Comparison of ENCODE assay signal across 8 cellular contexts in the genomic region with DNA sequence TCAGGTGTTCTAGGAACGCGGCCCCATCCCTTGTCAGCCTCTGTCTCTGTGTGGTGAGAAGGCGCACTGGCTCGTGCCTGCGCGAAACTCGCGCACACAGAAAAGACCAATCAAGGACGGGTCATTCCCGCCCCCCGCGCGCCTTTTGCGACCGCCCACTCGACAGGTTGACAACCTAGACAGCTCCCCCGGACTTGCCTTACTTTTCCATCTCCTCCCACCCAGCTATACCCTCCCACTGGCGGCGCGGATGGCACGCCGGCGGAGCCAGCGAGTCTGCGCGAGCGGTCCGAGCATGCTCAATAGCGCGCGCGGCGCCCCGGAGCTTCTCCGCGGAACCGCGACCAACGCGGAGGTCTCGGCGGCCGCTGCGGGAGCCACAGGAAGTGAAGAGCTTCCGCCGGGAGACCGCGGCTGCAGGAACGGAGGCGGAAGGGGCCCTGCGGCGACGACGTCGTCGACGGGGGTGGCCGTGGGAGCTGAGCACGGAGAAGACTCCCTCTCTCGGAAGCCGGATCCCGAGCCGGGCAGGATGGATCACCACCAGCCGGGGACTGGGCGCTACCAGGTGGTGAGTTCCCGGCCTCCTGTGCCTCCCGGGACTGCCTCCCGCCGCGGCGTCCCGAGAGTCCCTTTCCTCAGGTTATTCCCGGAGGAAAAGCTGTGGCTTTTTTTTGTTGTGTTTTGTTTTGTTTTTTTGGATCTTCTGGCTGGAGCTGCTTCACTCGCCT. TPM values are rescaled to one million over a fixed set of nuclear protein-coding genes. Genes with fewer than 3 reads are reported as not detected.
DNase-seq lines count a peak whose midpoint lies in the region; ATAC-seq and TF ChIP-seq lines count a peak whose summit lies in the region.

NDFIP2 (plus strand) TSS at position 202 of the 731 bp plus-strand sequence; CDS start at position 251, 49 bp downstream.

- H3K36me3 ChIP-seq in BLaER1 treated with 17β-estradiol and CSF1 and Interleukin-3, amounts not matched to agents 10 nM and 100 nM, result no peaks in the 10 kb centered on the region
- no peaks in the 10 kb centered on the region for H3K36me3 ChIP-seq in right lobe of liver

- no peaks in the 10 kb centered on the region for H3K9me3 Mint-ChIP-seq in activated CD4-positive, alpha-beta memory T cell treated with anti-CD3 and anti-CD28 coated beads for 36 hours

- peak within 1 kb of the TSS in 9 of 10 experiments; percentile 27 to 57 (median 35); a peak in 14 of 20 replicates for H3K4me3 ChIP-seq in BLaER1 treated with 17β-estradiol and CSF1 and Interleukin-3, amounts not matched to agents 10 nM and 100 nM
- H3K4me3 ChIP-seq in dorsolateral prefrontal cortex (peak within 1 kb of the TSS; percentile 54 to 97 (median 88)), right lobe of liver (peak within 1 kb of the TSS; percentile 87 to 94 (median 88))

- H3K27ac Mint-ChIP-seq in activated CD4-positive, alpha-beta memory T cell treated with anti-CD3 and anti-CD28 coated beads for 36 hours, result peak within 1 kb of the TSS; percentile 98

- intact Hi-C loops in activated CD4-positive, alpha-beta memory T cell treated with anti-CD3 and anti-CD28 coated beads for 36 hours (cut with micrococcal nuclease), result loop anchor here (1.0 to 2.0 kb wide), 7 partner anchors 20 to 88 kb away; partner anchors contain the start of gene RBM26
- intact Hi-C loops in dorsolateral prefrontal cortex (cut with DNase I), result loop anchor here (2.0 to 10.0 kb wide), 5 partner anchors 51 to 654 kb away; no protein-coding TSS in a partner anchor
- intact Hi-C loops in right lobe of liver (cut with DNase I), result no loop called here

- no peaks in the 10 kb centered on the region for H3K27me3 Mint-ChIP-seq in activated CD4-positive, alpha-beta memory T cell treated with anti-CD3 and anti-CD28 coated beads for 36 hours

- peak; percentile 94 for TF ChIP-seq POLR2A in right lobe of liver (IDR thresholded peaks at IDR 0.05)

- POLR2A ChIA-PET in activated CD4-positive, alpha-beta memory T cell treated with anti-CD3 and anti-CD28 coated beads for 36 hours (lab: Charles Lee), result interaction anchor here (0.7 to 6.7 kb wide), 19 partner anchors 10 to 88 kb away, joined by 3 to 114 read pairs (median 4); partner anchors contain the start of gene RBM26

- H3K36me3 Mint-ChIP-seq in activated CD4-positive, alpha-beta memory T cell treated with anti-CD3 and anti-CD28 coated beads for 36 hours, result peaks cover 22% of the 10 kb centered on the region

- H3K4me3 Mint-ChIP-seq in activated CD4-positive, alpha-beta memory T cell treated with anti-CD3 and anti-CD28 coated beads for 36 hours, result peak within 1 kb of the TSS; percentile 90

- peak within 1 kb of the TSS; percentile 16 to 67 (median 50); a peak in 20 of 22 replicates for H3K4me2 ChIP-seq in BLaER1 treated with 17β-estradiol and CSF1 and Interleukin-3, amounts not matched to agents 10 nM and 100 nM

- peaks cover 13 to 24% (median 18%) of the 10 kb centered on the region in 11 experiments for H3K9me3 ChIP-seq in BLaER1 treated with 17β-estradiol and CSF1 and Interleukin-3, amounts not matched to agents 10 nM and 100 nM (replicated peaks in 1 of 11)
- H3K9me3 ChIP-seq in right lobe of liver, result no peaks in the 10 kb centered on the region

- peak in 34 of 56 donors; percentile 5 to 62 (median 32) for TF ChIP-seq CTCF in dorsolateral prefrontal cortex (IDR thresholded peaks at IDR 0.05 in 54 of 56, conservative IDR thresholded peaks at IDR 0.05 in 2 of 56; ENCODE audit: low read depth in 1 of 56, partially characterized antibody in 56 of 56)
- peak in 1 of 4 donors; percentile 7 for TF ChIP-seq CTCF in right lobe of liver (IDR thresholded peaks at IDR 0.05)

- H4K20me1 ChIP-seq in BLaER1 treated with 17β-estradiol and CSF1 and Interleukin-3, amounts not matched to agents 10 nM and 100 nM, result no peaks in the 10 kb centered on the region

- CTCF ChIA-PET in activated CD4-positive, alpha-beta memory T cell treated with anti-CD3 and anti-CD28 coated beads for 36 hours (lab: Charles Lee), result interaction anchor here (0.6 to 4.3 kb wide), 11 partner anchors 15 to 88 kb away, joined by 3 to 29 read pairs (median 4); no protein-coding TSS in a partner anchor

- 1% methylated on average over 30 of the region's 74 CpGs for WGBS in right lobe of liver (ENCODE audit: insufficient coverage, low coverage, low lambda C conversion rate, missing lambda C conversion rate)

- DNase-seq in NCI-H748 (lab: John Stamatoyannopoulos, UW; ENCODE audit: unreplicated experiment) (peak; percentile 97), dorsolateral prefrontal cortex (peak; percentile 68 to 93 (median 78)), right lobe of liver (peak; percentile 93 to 95 (median 93))
- DNase-seq in activated CD4-positive, alpha-beta memory T cell treated with anti-CD3 and anti-CD28 coated beads for 36 hours, result peak; percentile 94
- DNase-seq in stimulated activated CD4-positive, alpha-beta T cell treated with anti-CD3 and anti-CD28 coated beads, Interleukin-4, amount 100 ng/mL, for 4 hours, result peak; percentile 90 to 98

- peaks cover 0 to 8% (median 5%) of the 10 kb centered on the region in 10 experiments; a peak in 6 of 20 replicates for H3K4me1 ChIP-seq in BLaER1 treated with 17β-estradiol and CSF1 and Interleukin-3, amounts not matched to agents 10 nM and 100 nM
- peaks cover 0 to 40% (median 8%) of the 10 kb centered on the region in 4 donors for H3K4me1 ChIP-seq in right lobe of liver

- ATAC-seq in GM19351 (IDR thresholded peaks at IDR 0.05; ENCODE audit: unreplicated experiment), result peak; percentile 89
- ATAC-seq in HG03520 (IDR thresholded peaks at IDR 0.05; ENCODE audit: unreplicated experiment), result peak; percentile 77
- peak; percentile 88 to 95 (median 91) for ATAC-seq in right lobe of liver

- H3K27me3 ChIP-seq in BLaER1 treated with 17β-estradiol and CSF1 and Interleukin-3, amounts not matched to agents 10 nM and 100 nM, result peaks cover 0 to 14% (median 12%) of the 10 kb centered on the region in 11 experiments; a peak in 17 of 22 replicates
- no peaks in the 10 kb centered on the region for H3K27me3 ChIP-seq in dorsolateral prefrontal cortex
- H3K27me3 ChIP-seq in right lobe of liver, result no peaks in the 10 kb centered on the region

- H3K27ac ChIP-seq in BLaER1 treated with 17β-estradiol and CSF1 and Interleukin-3, amounts not matched to agents 10 nM and 100 nM, result no peak within 1 kb of the TSS
- H3K27ac ChIP-seq in dorsolateral prefrontal cortex (peak within 1 kb of the TSS in 58 of 59 donors; percentile 13 to 93 (median 78)), right lobe of liver (peak within 1 kb of the TSS; percentile 87 to 92 (median 88))

- no peak within 1 kb of the TSS for H3K9ac ChIP-seq in BLaER1 treated with 17β-estradiol and CSF1 and Interleukin-3, amounts not matched to agents 10 nM and 100 nM

- peaks cover 56% of the 10 kb centered on the region for H3K4me1 Mint-ChIP-seq in activated CD4-positive, alpha-beta memory T cell treated with anti-CD3 and anti-CD28 coated beads for 36 hours (ENCODE audit: low read depth)

RNA-seq across cellular contexts. Expression of gene NDFIP2, which starts in this region (rescaled TPM):
- total RNA-seq in activated CD4-positive, alpha-beta memory T cell treated with anti-CD3 and anti-CD28 coated beads for 36 hours, result 100 to 1,000 TPM; 175 to 178 TPM
- total RNA-seq in dorsolateral prefrontal cortex (100 to 1,000 TPM in 93 of 120 experiments, 10 to 100 TPM in 27; 61.3 to 160 (median 114) TPM), right lobe of liver (10 to 100 TPM; 20.3 to 32.7 (median 27.5) TPM)

Comparison
In these comparisons a context has a peak if more than half of its experiments do, and no peak if none do; other contexts are left out.
1. H3K27ac ChIP-seq: peak in dorsolateral prefrontal cortex (58 of 59) and right lobe of liver (3 of 3); none in BLaER1 treated with 17β-estradiol and CSF1 and Interleukin-3, amounts not matched to agents 10 nM and 100 nM (0 of 11).
2. H3K4me3 ChIP-seq: peak in every context shown above with its lines; median percentile 88 in dorsolateral prefrontal cortex; 88 in right lobe of liver; 35 in BLaER1 treated with 17β-estradiol and CSF1 and Interleukin-3, amounts not matched to agents 10 nM and 100 nM.
3. intact Hi-C loops: an anchor here in activated CD4-positive, alpha-beta memory T cell treated with anti-CD3 and anti-CD28 coated beads for 36 hours (1.0 to 2.0 kb wide) and dorsolateral prefrontal cortex (2.0 to 10.0 kb wide); none called in right lobe of liver.
4. Peak in every context shown above with its lines, with median percentiles within 50 percentile points of each other: ATAC-seq and DNase-seq.